18 cellular contexts compared by ENCODE assay signal in the genomic region with DNA sequence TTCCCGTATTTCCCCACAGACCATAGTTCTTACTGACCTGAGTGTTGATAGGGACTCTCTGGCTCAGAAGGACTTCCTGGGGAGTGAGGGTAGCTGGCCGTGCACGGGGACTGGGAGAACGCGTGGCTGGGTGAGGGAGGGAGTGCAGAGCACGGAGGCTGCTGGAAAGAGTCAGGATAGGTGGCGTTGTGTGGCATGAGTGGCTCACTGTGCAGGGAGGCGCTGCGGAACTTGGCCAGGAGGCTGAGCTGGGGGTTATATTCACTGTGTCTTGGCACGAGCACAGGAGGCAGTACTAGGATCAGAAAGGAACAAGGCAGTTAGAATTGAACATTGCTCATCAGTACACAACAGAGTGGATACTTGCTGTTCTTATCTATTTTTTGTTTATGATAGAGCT. TPM values are rescaled to one million over a fixed set of nuclear protein-coding genes. Genes with fewer than 3 reads are reported as not detected.
DNase-seq lines count a peak whose midpoint lies in the region; ATAC-seq, FAIRE-seq and TF ChIP-seq lines count a peak whose summit lies in the region.
"Had no signal": no experiment of that assay in that cellular context is flagged by ENCODE, and none has a peak within 500 bp of the region (broad histone marks: within the 10 kb centered on the region; RNA-seq: fewer than 3 reads in every experiment).

No MANE protein-coding gene starts in this region.

- H4K5ac ChIP-seq in H9 (ENCODE audit: insufficient read length, low read depth, low read length) = no peak overlapping the region

- TF ChIP-seq CTCF in H9 (conservative IDR thresholded peaks at IDR 0.05) = no peak

- no peak overlapping the region for H3K4me2 ChIP-seq in H9 (ENCODE audit: insufficient read depth, insufficient read length, low read length)

- no peaks in the 10 kb centered on the region for H3K23me2 ChIP-seq in H9 (ENCODE audit: insufficient read length, low read depth, low read length, poor library complexity, severe bottlenecking)

- H3K27ac Mint-ChIP-seq in H9 = no peak overlapping the region
- H3K27ac Mint-ChIP-seq: activated T-helper 2 cell treated with anti-CD3 and anti-CD28 coated beads, Interferon-gamma antibody, Interleukin-2, Interleukin-4, amounts not matched to agents 10 μg/mL and 5 μg/mL and 100 μg/mL, durations not matched to agents 14 hours and 24 hours and 36 hours; dendritic cell treated with granulocyte-macrophage colony-stimulating factor and Interleukin-4, amounts not matched to agents 40 ng/mL and 50 ng/mL, for 4 days; T-helper 17 cell had no signal

- no peaks in the 10 kb centered on the region for H3K9me3 ChIP-seq in H9 (ENCODE audit: control insufficient read depth, low read depth, low read length)

- no peaks in the 10 kb centered on the region for H3K4me1 ChIP-seq in H9 (ENCODE audit: insufficient read depth, low read length)

- H3K27me3 ChIP-seq in H9 (ENCODE audit: insufficient read depth, low read length) = no peaks in the 10 kb centered on the region

- H2BK5ac ChIP-seq in H9 (ENCODE audit: insufficient read length, low read length) = no peak overlapping the region

- H3K36me3 Mint-ChIP-seq in H9 (ENCODE audit: insufficient read depth in 1 of 3, low read depth in 3 of 3) = no peaks in the 10 kb centered on the region

- no peak overlapping the region for H2BK120ac ChIP-seq in H9 (ENCODE audit: low read depth, low read length, poor library complexity, severe bottlenecking)

- no peak overlapping the region for H2BK20ac ChIP-seq in H9 (ENCODE audit: low read depth, low read length, poor library complexity, severe bottlenecking)

- no peaks in the 10 kb centered on the region for H3K79me1 ChIP-seq in H9 (ENCODE audit: insufficient read depth, low read depth, low read length, poor library complexity, severe bottlenecking)

- H3T11ph ChIP-seq in H9 (ENCODE audit: low read length) = no peak overlapping the region

- H3K9ac ChIP-seq in H9 (ENCODE audit: extremely low read depth, insufficient read length, low read length) = no peak overlapping the region

- no peak overlapping the region for H2BK12ac ChIP-seq in H9 (ENCODE audit: insufficient read length, low read depth, low read length)

- no peaks in the 10 kb centered on the region for H3K9me3 Mint-ChIP-seq in H9
- H3K9me3 Mint-ChIP-seq: activated T-helper 2 cell treated with anti-CD3 and anti-CD28 coated beads, Interferon-gamma antibody, Interleukin-2, Interleukin-4, amounts not matched to agents 10 μg/mL and 5 μg/mL and 100 μg/mL, durations not matched to agents 14 hours and 24 hours and 36 hours; dendritic cell treated with granulocyte-macrophage colony-stimulating factor and Interleukin-4, amounts not matched to agents 40 ng/mL and 50 ng/mL, for 4 days had no signal

- no peak overlapping the region for H2BK15ac ChIP-seq in H9 (ENCODE audit: low read depth, low read length)

- no peaks in the 10 kb centered on the region for H3K79me2 ChIP-seq in H9 (ENCODE audit: insufficient read depth, low read length)

- FAIRE-seq in urothelium cell line (lab: Jason Lieb, UNC) = no peak

- H3K14ac ChIP-seq in H9 (ENCODE audit: insufficient read depth, low read length) = no peak overlapping the region

- no CpG with 5 or more reads among the region's 10 CpGs for WGBS in H9 (ENCODE audit: extremely low coverage, insufficient read length, low lambda C conversion rate)

- no peak overlapping the region for H3K56ac ChIP-seq in H9 (ENCODE audit: insufficient read length, low read depth, low read length)

- H3K23ac ChIP-seq in H9 (ENCODE audit: insufficient read length, low read depth, low read length) = no peak overlapping the region

- H2AFZ ChIP-seq in H9 (ENCODE audit: low read length) = no peak overlapping the region

- H3K4me1 Mint-ChIP-seq in H9 = peaks cover 6% of the 10 kb centered on the region in 2 experiments
- H3K4me1 Mint-ChIP-seq: T-helper 17 cell had no signal

- peak overlapping the region in 1 of 2 experiments; percentile 33; a peak in 1 of 5 replicates for H3K4me3 Mint-ChIP-seq in H9
- H3K4me3 Mint-ChIP-seq: dendritic cell treated with granulocyte-macrophage colony-stimulating factor and Interleukin-4, amounts not matched to agents 40 ng/mL and 50 ng/mL, for 4 days; T-helper 17 cell had no signal

- H4K20me1 ChIP-seq in H9 (ENCODE audit: control insufficient read depth, insufficient read depth, insufficient read length) = no peaks in the 10 kb centered on the region

- DNase-seq in Ammon's horn (ENCODE audit: low spot score) (peak; percentile 87), H9 (peak; percentile 51), lung microvascular endothelial cell (ENCODE audit: low read depth in 2 of 2) (peak; percentile 43 to 49), NCI-H82 (lab: John Stamatoyannopoulos, UW) (no peak), NCI-H146 treated with DMSO at 0.1 percent for 48 hours (lab: John Stamatoyannopoulos, UW; ENCODE audit: unreplicated experiment) (no peak), urothelium cell line (ENCODE audit: low spot score) (no peak)
- DNase-seq: activated CD8-positive, alpha-beta memory T cell treated with anti-CD3 and anti-CD28 coated beads for 24 hours; erythroblast; IMR-90; NCI-H226; SHP77; stimulated activated CD4-positive, alpha-beta T cell treated with anti-CD3 and anti-CD28 coated beads, Interleukin-4, amount 100 ng/mL, for 24 hours; stimulated activated CD8-positive, alpha-beta memory T cell treated with anti-CD3 and anti-CD28 coated beads, Interleukin-4, amount 100 ng/mL, for 48 hours; T-helper 17 cell had no signal

- H4K8ac ChIP-seq in H9 (replicated peaks; ENCODE audit: insufficient read length, low read depth, low read length) = no peak overlapping the region

- no peaks in the 10 kb centered on the region; the same call in 1 of the 2 replicates for H3K27me3 Mint-ChIP-seq in H9 (ENCODE audit: low read depth)
- H3K27me3 Mint-ChIP-seq: dendritic cell treated with granulocyte-macrophage colony-stimulating factor and Interleukin-4, amounts not matched to agents 40 ng/mL and 50 ng/mL, for 4 days had no signal

- no peak overlapping the region for H4K91ac ChIP-seq in H9 (ENCODE audit: insufficient read length, low read depth, low read length)

- H2AK5ac ChIP-seq in H9 (ENCODE audit: insufficient read length, low read length) = no peak overlapping the region

- no peak overlapping the region for H3K27ac ChIP-seq in H9 (ENCODE audit: insufficient read length, low read depth, low read length)
- peak overlapping the region; percentile 8 for H3K27ac ChIP-seq in cingulate gyrus (ENCODE audit: low read depth, low read length)

- H3K4ac ChIP-seq in H9 (ENCODE audit: low read depth, low read length) = no peak overlapping the region

- ATAC-seq in HG03045 (IDR thresholded peaks at IDR 0.05; ENCODE audit: unreplicated experiment) = no peak
- ATAC-seq: T-helper 17 cell had no signal

- H3K18ac ChIP-seq in H9 (ENCODE audit: insufficient read length, low read depth, low read length) = no peak overlapping the region

RNA-seq across cellular contexts. Expression of a gene that starts 47.4 kb away (rescaled TPM):
- total RNA-seq in H9 (2021) (1.1 TPM in 2 replicates), lung microvascular endothelial cell (9.4 and 14.3 TPM in 2 replicates)
- total RNA-seq: activated T-helper 2 cell treated with anti-CD3 and anti-CD28 coated beads, Interferon-gamma antibody, Interleukin-2, Interleukin-4, amounts not matched to agents 10 μg/mL and 5 μg/mL and 100 μg/mL, durations not matched to agents 14 hours and 24 hours and 36 hours; T-helper 17 cell had no signal

RNA-seq across cellular contexts. Expression of a gene that starts 53.6 kb away (rescaled TPM):
- total RNA-seq in H9 (2021) = 8.7 and 9.1 TPM in 2 replicates
- 0.60 and 0.65 TPM in 2 replicates for total RNA-seq in lung microvascular endothelial cell

Comparison
In these comparisons a context has a peak if more than half of its experiments do, and no peak if none do; other contexts are left out.
1. DNase-seq: peak in Ammon's horn (single experiment), H9 (single experiment) and lung microvascular endothelial cell (2 of 2); none in NCI-H82 (single experiment), NCI-H146 treated with DMSO at 0.1 percent for 48 hours (single experiment) and urothelium cell line (single experiment).